ENCODE assay signal across 20 cellular contexts in genomic region chr12:34602213-34602940, GRCh38.
DNase-seq lines count a peak whose midpoint lies in the region; FAIRE-seq and TF ChIP-seq lines count a peak whose summit lies in the region.
"Had no signal": no experiment of that assay in that cellular context is flagged by ENCODE, and none has a peak within 500 bp of the region (broad histone marks: within the 10 kb centered on the region; RNA-seq: fewer than 3 reads in every experiment).

No MANE protein-coding gene starts in this region.

- no peak for TF ChIP-seq CTCF in coronary artery (IDR thresholded peaks at IDR 0.05)

- no peak overlapping the region for H3K4me3 ChIP-seq in coronary artery
- H3K4me3 ChIP-seq in SJCRH30: no peak overlapping the region
- H3K4me3 ChIP-seq: MG63 had no signal

- no peak for FAIRE-seq in urothelium cell line (lab: Jason Lieb, UNC)
- FAIRE-seq: GM12892, H1, RCC 7860 had no signal

- no peak overlapping the region for H3K27ac ChIP-seq in coronary artery
- no peak overlapping the region for H3K27ac ChIP-seq in SJCRH30

- H3K27me3 ChIP-seq in SJCRH30: no peaks in the 10 kb centered on the region
- H3K27me3 ChIP-seq: MG63 had no signal

- H3K9me3 ChIP-seq in SJCRH30 (replicated peaks): no peaks in the 10 kb centered on the region
- H3K9me3 ChIP-seq: MG63 had no signal

- DNase-seq in activated effector memory CD4-positive, alpha-beta T cell treated with anti-CD3 and anti-CD28 coated beads, Interleukin-2, amount 50 U/mL, for 16 hours: peak; percentile 24
- DNase-seq in activated effector memory CD4-positive, alpha-beta T cell treated with Interleukin-2 at 50 U/mL for 16 hours: no peak
- DNase-seq in coronary artery (ENCODE audit: low spot score) (peak; percentile 55), mesenteric fat pad (ENCODE audit: low spot score) (peak; percentile 53), urothelium cell line (ENCODE audit: low spot score) (peak; percentile 4), SJCRH30 (no peak), NCI-H1417 treated with DMSO at 0.1 percent for 48 hours (lab: John Stamatoyannopoulos, UW) (no peak)
- no peak for DNase-seq in activated CD4-positive, alpha-beta T cell treated with anti-CD3 and anti-CD28 coated beads, Interleukin-2, amount 50 U/mL, for 4 hours
- DNase-seq: CD4-positive, alpha-beta memory T cell; GF-D8; Kasumi-1; MG63; NCI-H1048; NCI-H1436 treated with DMSO at 0.1 percent for 48 hours; NCI-H2081; NCI-H748 treated with DMSO at 0.1 percent for 48 hours; NK-92 treated with Interleukin-12 subunit alpha and Interleukin-12 subunit beta, amount 100 ng/mL, for 24 hours had no signal

- no peaks in the 10 kb centered on the region for H3K4me1 ChIP-seq in SJCRH30

- no peaks in the 10 kb centered on the region for H3K36me3 ChIP-seq in SJCRH30
- H3K36me3 ChIP-seq: MG63 had no signal

Comparison
In these comparisons a context has a peak if more than half of its experiments do, and no peak if none do; other contexts are left out.
1. DNase-seq: peak in activated effector memory CD4-positive, alpha-beta T cell treated with anti-CD3 and anti-CD28 coated beads, Interleukin-2, amount 50 U/mL, for 16 hours (single experiment), coronary artery (single experiment), mesenteric fat pad (single experiment) and urothelium cell line (single experiment); none in activated effector memory CD4-positive, alpha-beta T cell treated with Interleukin-2 at 50 U/mL for 16 hours (single experiment), activated CD4-positive, alpha-beta T cell treated with anti-CD3 and anti-CD28 coated beads, Interleukin-2, amount 50 U/mL, for 4 hours (0 of 2), SJCRH30 (0 of 2) and NCI-H1417 treated with DMSO at 0.1 percent for 48 hours (single experiment).